9 cellular contexts compared by ENCODE assay signal in the genomic region with DNA sequence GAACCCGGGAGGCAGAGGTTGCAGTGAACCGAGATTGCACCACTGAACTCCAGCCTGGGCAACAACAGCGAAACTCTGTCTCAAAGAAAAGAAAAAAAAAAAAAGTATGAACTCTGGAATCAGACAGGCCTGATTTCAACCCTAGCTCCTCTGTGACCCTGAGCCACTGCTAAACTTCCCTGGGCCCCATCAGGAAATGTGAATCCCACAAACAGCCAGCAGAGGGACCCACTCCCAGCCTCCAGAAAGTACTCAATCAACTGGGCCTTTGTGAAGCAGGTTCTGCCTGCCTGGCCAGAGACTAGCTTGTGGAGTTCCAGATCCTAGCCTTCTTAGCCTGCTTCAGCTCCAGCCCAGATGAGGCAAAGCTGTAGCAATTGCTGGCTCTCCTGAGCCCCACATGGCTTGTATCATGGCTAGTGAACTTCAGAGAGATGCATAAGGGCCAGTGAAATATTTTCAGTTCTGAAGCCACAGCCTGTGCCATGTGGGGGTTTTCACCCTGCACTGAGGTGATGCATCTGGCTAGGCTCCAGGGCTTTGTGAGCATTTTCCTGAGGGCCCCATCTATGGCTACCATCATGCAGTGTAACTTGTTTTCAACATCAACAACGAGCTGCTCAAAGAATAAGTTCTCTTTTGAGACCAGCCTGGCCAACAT. TPM values are rescaled to one million over a fixed set of nuclear protein-coding genes. Genes with fewer than 3 reads are reported as not detected.
DNase-seq lines count a peak whose midpoint lies in the region; ATAC-seq, FAIRE-seq and TF ChIP-seq lines count a peak whose summit lies in the region.
"Had no signal": no experiment of that assay in that cellular context is flagged by ENCODE, and none has a peak within 500 bp of the region (broad histone marks: within the 10 kb centered on the region; RNA-seq: fewer than 3 reads in every experiment).

No MANE protein-coding gene starts in this region.

- peak overlapping the region; percentile 50; the same call in 1 of the 2 replicates for H3K27ac ChIP-seq in GM12878 (ENCODE audit: control insufficient read depth, insufficient read depth)

- RAD21 ChIA-PET in GM12878 (lab: Charles Lee; ENCODE audit: unreplicated experiment): interaction anchor here (0.7 to 2.7 kb wide), 8 partner anchors 10 to 314 kb away, joined by 3 to 27 read pairs (median 4); a partner anchor contains a TSS

- no peaks in the 10 kb centered on the region; the same call in 2 of the 3 replicates for H3K9me3 ChIP-seq in GM12878 (replicated peaks; ENCODE audit: control insufficient read depth, insufficient read depth, low read length)

- peak; percentile 92 for ATAC-seq in GM12878

- in situ Hi-C loops in GM12878 (cut with MboI): loop anchor here (25.0 kb wide), 1 partner anchor 1175 kb away; a partner anchor contains a TSS

- H3K36me3 ChIP-seq in H7 (replicated peaks; ENCODE audit: control insufficient read depth, insufficient read depth, low read length): no peaks in the 10 kb centered on the region
- H3K36me3 ChIP-seq in GM12878 (ENCODE audit: control insufficient read depth in 2 of 2, insufficient read depth in 2 of 2, low read length in 1 of 2): no peaks in the 10 kb centered on the region

- peak overlapping the region; percentile 41 for H3K4me2 ChIP-seq in GM12878 (ENCODE audit: control insufficient read depth, insufficient read depth)

- H3K4me1 Mint-ChIP-seq in immature natural killer cell: peaks cover 57 to 61% of the 10 kb centered on the region in 2 donors

- TF ChIP-seq CTCF in LNCaP clone FGC (IDR thresholded peaks at IDR 0.05; ENCODE audit: control insufficient read depth, extremely low read depth, insufficient read depth) (peak; percentile 56), GM12878 (IDR thresholded peaks at IDR 0.05 in 2 of 3, conservative IDR thresholded peaks at IDR 0.05 in 1 of 3; ENCODE audit: control insufficient read depth in 2 of 3, extremely low read depth in 1 of 3, insufficient read depth in 1 of 3, low read depth in 3 of 3, low read length in 3 of 3) (peak; percentile 61 to 72 (median 70))

- no peak for TF ChIP-seq EP300 in GM12878 (IDR thresholded peaks at IDR 0.05; ENCODE audit: borderline replicate concordance in 1 of 2, control insufficient read depth in 1 of 2, low read depth in 2 of 2, low read length in 2 of 2)

- BruUV-seq in GM12878 (replicated peaks; lab: Mats Ljungman, UMichigan): no TSS peak

- no peaks in the 10 kb centered on the region for H3K27me3 ChIP-seq in H7 (ENCODE audit: control insufficient read depth, insufficient read depth, low read length)
- H3K27me3 ChIP-seq in GM12878 (replicated peaks in 1 of 2; ENCODE audit: control insufficient read depth in 2 of 2, insufficient read depth in 2 of 2, low read length in 1 of 2): no peaks in the 10 kb centered on the region; a peak in 2 of 4 replicates

- H3K4me1 ChIP-seq in GM12878 (ENCODE audit: control insufficient read depth, insufficient read depth, low read length): peaks cover 7% of the 10 kb centered on the region

- peak overlapping the region; percentile 60 to 75 (median 71) for H3K4me3 Mint-ChIP-seq in immature natural killer cell

- no peaks in the 10 kb centered on the region for H4K20me1 ChIP-seq in GM12878 (ENCODE audit: control insufficient read depth, insufficient read depth)

- FAIRE-seq in GM12878 (lab: Jason Lieb, UNC): peak; percentile 88
- FAIRE-seq: A204.1 had no signal

- peak overlapping the region; percentile 91 to 95 (median 94) for H3K27ac Mint-ChIP-seq in immature natural killer cell

- CTCF ChIA-PET in GM12878 (lab: Yijun Ruan, JAX): interaction anchor here (0.7 to 6.9 kb wide), 11 partner anchors 11 to 428 kb away, joined by 3 to 88 read pairs (median 3); a partner anchor contains a TSS

- no peak overlapping the region for H3K9ac ChIP-seq in GM12878 (ENCODE audit: control insufficient read depth, insufficient read depth, low read length)

- TF ChIP-seq POLR2A in GM12878 (IDR thresholded peaks at IDR 0.05; ENCODE audit: low read depth, low read length): no peak

- SMC1A ChIA-PET in GM12878 (lab: Charles Lee; ENCODE audit: uncharacterized antibody, unreplicated experiment): interaction anchor here (0.6 to 2.4 kb wide), 11 partner anchors 10 to 312 kb away, joined by 3 to 20 read pairs (median 4); no protein-coding TSS in a partner anchor

- peaks cover 0 to 3% (median 0%) of the 10 kb centered on the region in 3 donors for H3K36me3 Mint-ChIP-seq in immature natural killer cell

- TF ChIP-seq RAD21 in GM12878 (IDR thresholded peaks at IDR 0.05; ENCODE audit: insufficient read depth, low read depth, low read length): peak; percentile 61

- POLR2A ChIA-PET in GM12878 (lab: Charles Lee): interaction anchor here (1.3 to 2.3 kb wide), 2 partner anchors 10 to 27 kb away, joined by 5 to 12 read pairs; no protein-coding TSS in a partner anchor

- H3K9me3 Mint-ChIP-seq in immature natural killer cell: no peaks in the 10 kb centered on the region

- H2AFZ ChIP-seq in GM12878 (ENCODE audit: control insufficient read depth, low read depth, low read length): peak overlapping the region; percentile 80

- DNase-seq in NCI-H1417 (lab: John Stamatoyannopoulos, UW) (peak; percentile 28 to 62 (median 49)), NCI-H1417 treated with DMSO at 0.1 percent for 48 hours (lab: John Stamatoyannopoulos, UW) (no peak), H7 (peak; percentile 47), LNCaP clone FGC (ENCODE audit: low read depth) (peak; percentile 54), T-helper 1 cell (peak; percentile 26 to 57 (median 39)), GM12878 (ENCODE audit: low read depth, low spot score) (peak; percentile 13), immature natural killer cell (peak; percentile 62 to 69 (median 67))
- DNase-seq in stimulated activated CD4-positive, alpha-beta T cell treated with anti-CD3 and anti-CD28 coated beads, Interleukin-4, amount 100 ng/mL, for 1 hour: peak; percentile 36

- intact Hi-C loops in GM12878 (cut with micrococcal nuclease; ENCODE audit: unreplicated experiment): loop anchor here (1.0 to 10.0 kb wide), 2 partner anchors 27 to 112 kb away; no protein-coding TSS in a partner anchor

- 47% methylated on average over 3 of the region's 4 CpGs for WGBS in GM12878 (ENCODE audit: insufficient coverage, insufficient replicate concordance, low lambda C conversion rate, missing lambda C conversion rate)

- peaks cover 4 to 9% (median 5%) of the 10 kb centered on the region in 3 donors for H3K27me3 Mint-ChIP-seq in immature natural killer cell (ENCODE audit: low read depth in 3 of 3)

- H3K79me2 ChIP-seq in GM12878 (ENCODE audit: control insufficient read depth, insufficient read depth, low read length): no peaks in the 10 kb centered on the region

- H3K4me3 ChIP-seq in H7 (ENCODE audit: insufficient read depth, low read depth, low read length) (no peak overlapping the region), LNCaP clone FGC (ENCODE audit: low read depth, low read length) (no peak overlapping the region), GM12878 (no peak overlapping the region)

RNA-seq across cellular contexts. Expression of a gene that starts 7.2 kb away (rescaled TPM):
- 29.0 and 33.7 TPM in 2 replicates for total RNA-seq in H7 (2014; rRNA removed; shearing (Covaris generic))
- 62.3 and 67.5 TPM in 2 replicates for total RNA-seq in GM12878 (2013; cell fraction: nucleolus; rRNA removed)
- total RNA-seq in GM12878 (2014; rRNA removed) (48.2 and 51.2 TPM in 2 replicates), GM12878 (2014; rRNA removed; fragmentation: Illumina TruSeq; extraction: Trizol) (23.8 and 26.8 TPM in 2 replicates), GM12878 (2021) (51.3 and 52.2 TPM in 2 replicates)
- 29.8 TPM for polyA plus RNA-seq in GM12878 (2011; ENCODE audit: low read depth)
- polyA plus RNA-seq in GM12878 (2011; rRNA removed) (59.3 and 79.1 TPM in 2 replicates), GM12878 (2014; fragmentation: Illumina TruSeq; extraction: Trizol) (53.1 and 63.4 TPM in 2 replicates), GM12878 (2014; fragmentation: Nextera tagmentation; extraction: Ambion mirVana) (1 to 10 TPM; 6.1 to 9.6 TPM), GM12878 (2014; rRNA removed) (47.2 and 52.4 TPM in 2 replicates), GM12878 (2016; fragmentation: Nextera tagmentation; extraction: Ambion mirVana) (10 to 100 TPM; 62.4 to 66.6 TPM), immature natural killer cell (100 to 1,000 TPM; 143 to 230 (median 163) TPM)
- polyA plus RNA-seq in GM12878 (2011; cell fraction: cytosol; rRNA removed): 80.0 and 90.9 TPM in 2 replicates
- polyA plus RNA-seq in GM12878 (2011; cell fraction: nucleus; rRNA removed): 52.3 and 66.6 TPM in 2 replicates
- 41.1 and 45.9 TPM in 2 replicates for polyA plus RNA-seq in GM12878 (2012)
- polyA minus RNA-seq in GM12878 (2011; rRNA and poly(A)+ RNA removed): 76.7 and 84.8 TPM in 2 replicates
- 32.3 and 35.1 TPM in 2 replicates for polyA minus RNA-seq in GM12878 (2011; cell fraction: cytosol; rRNA and poly(A)+ RNA removed)
- polyA minus RNA-seq in GM12878 (2011; cell fraction: nucleus; rRNA and poly(A)+ RNA removed): 29.0 and 36.7 TPM in 2 replicates

RNA-seq across cellular contexts. Expression of a gene that starts 28.5 kb away (rescaled TPM):
- total RNA-seq in H7 (2014; rRNA removed; shearing (Covaris generic)): 8.2 and 12.1 TPM in 2 replicates
- 20.5 and 23.1 TPM in 2 replicates for total RNA-seq in GM12878 (2013; cell fraction: nucleolus; rRNA removed)
- total RNA-seq in GM12878 (2014; rRNA removed) (20.4 and 20.7 TPM in 2 replicates), GM12878 (2014; rRNA removed; fragmentation: Illumina TruSeq; extraction: Trizol) (22.0 and 24.6 TPM in 2 replicates), GM12878 (2021) (27.1 and 28.6 TPM in 2 replicates)
- polyA plus RNA-seq in GM12878 (2011; ENCODE audit: low read depth): 16.1 TPM
- polyA plus RNA-seq in GM12878 (2011; rRNA removed) (42.3 and 42.8 TPM in 2 replicates), GM12878 (2014; fragmentation: Illumina TruSeq; extraction: Trizol) (21.4 and 23.8 TPM in 2 replicates), GM12878 (2014; fragmentation: Nextera tagmentation; extraction: Ambion mirVana) (10 to 100 TPM in 1 of 2 experiments, 1 to 10 TPM in 1; 9.2 to 17.6 TPM), GM12878 (2014; rRNA removed) (24.7 and 27.1 TPM in 2 replicates), GM12878 (2016; fragmentation: Nextera tagmentation; extraction: Ambion mirVana) (10 to 100 TPM; 26.5 to 26.6 TPM), immature natural killer cell (10 to 100 TPM; 39.9 to 58.6 (median 45.7) TPM)
- polyA plus RNA-seq in GM12878 (2011; cell fraction: cytosol; rRNA removed): 33.7 and 36.5 TPM in 2 replicates
- polyA plus RNA-seq in GM12878 (2011; cell fraction: nucleus; rRNA removed): 38.1 and 45.5 TPM in 2 replicates
- polyA plus RNA-seq in GM12878 (2012): 23.2 and 26.3 TPM in 2 replicates
- 19.1 and 27.5 TPM in 2 replicates for polyA minus RNA-seq in GM12878 (2011; rRNA and poly(A)+ RNA removed)
- 10.1 and 11.8 TPM in 2 replicates for polyA minus RNA-seq in GM12878 (2011; cell fraction: cytosol; rRNA and poly(A)+ RNA removed)
- polyA minus RNA-seq in GM12878 (2011; cell fraction: nucleus; rRNA and poly(A)+ RNA removed): 33.7 and 43.8 TPM in 2 replicates

RNA-seq across cellular contexts. Expression of a gene that starts 37.4 kb away (rescaled TPM):
- not detected in 2 replicates for total RNA-seq in H7 (2014; rRNA removed; shearing (Covaris generic))
- total RNA-seq in GM12878 (2013; cell fraction: nucleolus; rRNA removed): not detected in 2 replicates
- 0.40 TPM in 1 of 2 replicates, not detected in the other for total RNA-seq in GM12878 (2014; rRNA removed)
- not detected in 2 replicates for total RNA-seq in GM12878 (2014; rRNA removed; fragmentation: Illumina TruSeq; extraction: Trizol)
- not detected in 2 replicates for total RNA-seq in GM12878 (2021)
- polyA plus RNA-seq in GM12878 (2011; ENCODE audit: low read depth): not detected
- polyA plus RNA-seq in GM12878 (2011; rRNA removed): 0.05 TPM in 1 of 2 replicates, not detected in the other
- polyA plus RNA-seq in GM12878 (2011; cell fraction: cytosol; rRNA removed): 0.06 and 0.07 TPM in 2 replicates
- polyA plus RNA-seq in GM12878 (2011; cell fraction: nucleus; rRNA removed): not detected in 2 replicates
- polyA plus RNA-seq in GM12878 (2012): not detected in 2 replicates
- polyA plus RNA-seq in GM12878 (2014; fragmentation: Illumina TruSeq; extraction: Trizol): 0.29 TPM in 1 of 2 replicates, not detected in the other
- polyA plus RNA-seq in GM12878 (2014; fragmentation: Nextera tagmentation; extraction: Ambion mirVana): under 1 TPM in 1 of 2 experiments, not detected in 1; 0.29 TPM
- polyA plus RNA-seq in GM12878 (2014; rRNA removed): 0.26 TPM in 1 of 2 replicates, not detected in the other
- polyA plus RNA-seq in GM12878 (2016; fragmentation: Nextera tagmentation; extraction: Ambion mirVana): not detected
- 0.52 TPM in 1 of 2 replicates, not detected in the other for polyA minus RNA-seq in GM12878 (2011; rRNA and poly(A)+ RNA removed)
- not detected in 2 replicates for polyA minus RNA-seq in GM12878 (2011; cell fraction: cytosol; rRNA and poly(A)+ RNA removed)
- polyA minus RNA-seq in GM12878 (2011; cell fraction: nucleus; rRNA and poly(A)+ RNA removed): not detected in 2 replicates
- not detected for polyA plus RNA-seq in immature natural killer cell
